In the genomic region with DNA sequence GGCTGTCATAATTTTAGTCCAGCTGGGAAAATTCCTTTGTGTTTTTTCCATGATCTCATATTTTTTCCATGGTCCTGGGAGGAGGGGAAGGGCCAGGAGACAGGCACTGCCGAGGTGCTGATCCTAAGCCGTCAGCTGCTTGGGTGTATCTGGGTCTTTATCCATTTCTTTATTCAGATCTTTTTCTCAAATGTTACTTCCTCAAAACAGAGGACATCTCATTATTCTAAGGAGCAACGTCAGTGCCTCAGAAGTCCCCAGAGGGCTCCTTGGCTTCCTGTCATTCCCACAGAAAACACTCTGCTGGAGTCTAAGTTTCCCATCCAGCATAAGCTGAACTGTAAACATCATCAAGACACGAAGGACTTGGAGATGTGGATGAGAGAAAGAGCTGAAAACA, we compare ENCODE assay signal across 25 cellular contexts. TPM values are rescaled to one million over a fixed set of nuclear protein-coding genes. Genes with fewer than 3 reads are reported as not detected.
DNase-seq lines count a peak whose midpoint lies in the region; ATAC-seq and TF ChIP-seq lines count a peak whose summit lies in the region.
"Had no signal": no experiment of that assay in that cellular context is flagged by ENCODE, and none has a peak within 500 bp of the region (broad histone marks: within the 10 kb centered on the region; RNA-seq: fewer than 3 reads in every experiment).

No MANE protein-coding gene starts in this region.

- intact Hi-C loops in heart right ventricle (cut with DNase I), result no loop called here
- intact Hi-C loops in psoas muscle (cut with DNase I), result no loop called here
- intact Hi-C loops in aorta (cut with DNase I), result no loop called here

- H3K27ac ChIP-seq in DOHH2 (ENCODE audit: low read depth, low read length) (peak overlapping the region; percentile 27), SJSA1 (peak overlapping the region; percentile 65), heart right ventricle (peak overlapping the region; percentile 35 to 84 (median 72)), psoas muscle (peak overlapping the region; percentile 46), aorta (ENCODE audit: low read depth in 1 of 2, low read length in 2 of 2) (no peak overlapping the region)
- H3K27ac ChIP-seq: tibial artery had no signal

- H3K79me2 ChIP-seq in DOHH2 (ENCODE audit: control insufficient read depth, low read length), result no peaks in the 10 kb centered on the region

- H3K4me1 ChIP-seq in DOHH2 (ENCODE audit: control insufficient read depth, low read length), result peaks cover 62% of the 10 kb centered on the region
- H3K4me1 ChIP-seq in SJSA1 (replicated peaks), result peaks cover 40% of the 10 kb centered on the region
- peaks cover 0 to 45% (median 14%) of the 10 kb centered on the region in 9 donors for H3K4me1 ChIP-seq in heart right ventricle
- no peaks in the 10 kb centered on the region for H3K4me1 ChIP-seq in psoas muscle
- H3K4me1 ChIP-seq in aorta (ENCODE audit: control insufficient read depth in 1 of 2, insufficient read depth in 2 of 2, low read length in 2 of 2), result no peaks in the 10 kb centered on the region

- peak overlapping the region; percentile 79 for H3K4me2 ChIP-seq in DOHH2 (ENCODE audit: low read length)

- DNase-seq in SJSA1 (ENCODE audit: low read depth in 1 of 2, low spot score in 2 of 2), result peak in 1 of 2 experiments; percentile 36
- DNase-seq in heart right ventricle, result peak; percentile 21 to 72
- DNase-seq in psoas muscle, result no peak
- no peak for DNase-seq in aorta
- no peak for DNase-seq in activated naive CD4-positive, alpha-beta T cell (lab: John Stamatoyannopoulos, UW)
- DNase-seq in NCI-H345 (lab: John Stamatoyannopoulos, UW), result no peak
- DNase-seq: activated CD4-positive, alpha-beta T cell treated with anti-CD3 and anti-CD28 coated beads, Interleukin-2, amount 10 ng/mL, durations not matched to agents 7 days and 5 days; activated CD8-positive, alpha-beta memory T cell treated with anti-CD3 and anti-CD28 coated beads, Interleukin-2, amount 50 U/mL, for 4 hours; activated naive CD8-positive, alpha-beta T cell treated with anti-CD3 and anti-CD28 coated beads, Interleukin-2, amount 10 ng/mL, durations not matched to agents 7 days and 5 days; Calu3; endodermal cell; naive thymus-derived CD8-positive, alpha-beta T cell; NCI-H1694; NCI-H748 treated with DMSO at 0.1 percent for 48 hours; stimulated activated CD4-positive, alpha-beta T cell treated with anti-CD3 and anti-CD28 coated beads, Interleukin-2, amount 100 ng/mL, for 48 hours; stimulated activated naive CD8-positive, alpha-beta T cell treated with anti-CD3 and anti-CD28 coated beads, Interleukin-15, Interleukin-2, amounts not matched to agents 100 U/mL and 50 U/mL, for 24 hours; T-helper 1 cell; tibial artery had no signal

- ATAC-seq in heart right ventricle, result peak; percentile 57 to 89 (median 81)
- peak in 1 of 4 donors; percentile 17 for ATAC-seq in psoas muscle
- ATAC-seq in HG02852 (IDR thresholded peaks at IDR 0.05; ENCODE audit: unreplicated experiment), result no peak
- no peak for ATAC-seq in aorta (ENCODE audit: low FRiP score)
- ATAC-seq: naive thymus-derived CD8-positive, alpha-beta T cell had no signal

- H3K9me3 ChIP-seq in DOHH2 (ENCODE audit: control insufficient read depth, insufficient read depth, low read length), result no peaks in the 10 kb centered on the region
- H3K9me3 ChIP-seq in SJSA1 (replicated peaks), result no peaks in the 10 kb centered on the region
- H3K9me3 ChIP-seq in heart right ventricle, result no peaks in the 10 kb centered on the region
- no peaks in the 10 kb centered on the region for H3K9me3 ChIP-seq in psoas muscle
- no peaks in the 10 kb centered on the region for H3K9me3 ChIP-seq in aorta (ENCODE audit: control insufficient read depth, low read length)
- H3K9me3 ChIP-seq: tibial artery had no signal

- H3K9me2 ChIP-seq in DOHH2 (replicated peaks; ENCODE audit: control insufficient read depth, low read length), result no peaks in the 10 kb centered on the region

- H3F3A ChIP-seq in DOHH2 (ENCODE audit: control insufficient read depth, insufficient read depth), result peaks cover 5% of the 10 kb centered on the region; the same call in 1 of the 2 replicates

- H4K20me1 ChIP-seq in DOHH2 (ENCODE audit: control insufficient read depth, insufficient read depth, low read depth, low read length), result no peaks in the 10 kb centered on the region

- peak overlapping the region; percentile 61 for H3K4me3 ChIP-seq in DOHH2 (ENCODE audit: low read length)
- H3K4me3 ChIP-seq in SJSA1, result no peak overlapping the region
- no peak overlapping the region for H3K4me3 ChIP-seq in heart right ventricle
- H3K4me3 ChIP-seq in psoas muscle, result no peak overlapping the region
- no peak overlapping the region for H3K4me3 ChIP-seq in aorta (ENCODE audit: low read length in 2 of 2)
- H3K4me3 ChIP-seq: coronary artery, tibial artery had no signal

- H3K27me3 ChIP-seq in DOHH2 (ENCODE audit: control insufficient read depth, low read length) (no peaks in the 10 kb centered on the region), SJSA1 (replicated peaks) (no peaks in the 10 kb centered on the region), heart right ventricle (no peaks in the 10 kb centered on the region), psoas muscle (ENCODE audit: insufficient read depth in 3 of 3, low read length in 2 of 3) (peaks cover 0 to 3% (median 0%) of the 10 kb centered on the region in 3 donors), aorta (ENCODE audit: control insufficient read depth in 1 of 2, insufficient read depth in 2 of 2, low read length in 1 of 2) (no peaks in the 10 kb centered on the region)
- H3K27me3 ChIP-seq: tibial artery had no signal

- WGBS in heart right ventricle, 2 donors, result 17 to 26% methylated on average over 4 of the region's 4 CpGs
- WGBS in psoas muscle, 3 donors, result 14 to 18% (median 14%) methylated on average over 4 of the region's 4 CpGs
- 2 to 5% methylated on average over 4 of the region's 4 CpGs for WGBS in aorta, 2 donors

- no peak for TF ChIP-seq CTCF in DOHH2 (IDR thresholded peaks at IDR 0.05; ENCODE audit: low read depth, low read length, poor library complexity, severe bottlenecking)
- no peak for TF ChIP-seq CTCF in heart right ventricle (IDR thresholded peaks at IDR 0.05)
- no peak for TF ChIP-seq CTCF in psoas muscle (IDR thresholded peaks at IDR 0.05)

- H3K36me3 ChIP-seq in DOHH2 (ENCODE audit: control insufficient read depth, low read length) (no peaks in the 10 kb centered on the region), SJSA1 (no peaks in the 10 kb centered on the region), heart right ventricle (no peaks in the 10 kb centered on the region), psoas muscle (ENCODE audit: insufficient read depth in 1 of 2, low read depth in 1 of 2) (no peaks in the 10 kb centered on the region), aorta (ENCODE audit: control insufficient read depth in 1 of 2, insufficient read depth in 2 of 2, low read length in 1 of 2) (no peaks in the 10 kb centered on the region)
- H3K36me3 ChIP-seq: tibial artery had no signal

RNA-seq across cellular contexts. Expression of a gene that starts 2.8 kb away (rescaled TPM):
- total RNA-seq in SJSA1 (2014; rRNA removed; shearing (Covaris generic)), result not detected in 2 replicates
- not detected for total RNA-seq in heart right ventricle
- polyA plus RNA-seq in heart right ventricle, result not detected
- total RNA-seq in psoas muscle, result not detected
- not detected for polyA plus RNA-seq in psoas muscle
- total RNA-seq in aorta, result not detected
- not detected for polyA plus RNA-seq in aorta
- total RNA-seq: activated CD4-positive, alpha-beta T cell treated with anti-CD3 and anti-CD28 coated beads, Interleukin-2, amount 10 ng/mL, durations not matched to agents 7 days and 5 days; activated naive CD8-positive, alpha-beta T cell treated with anti-CD3 and anti-CD28 coated beads, Interleukin-2, amount 10 ng/mL, durations not matched to agents 7 days and 5 days; activated T-helper 2 cell treated with anti-CD3 and anti-CD28 coated beads, Interferon-gamma antibody, Interleukin-2, Interleukin-4, amounts not matched to agents 10 μg/mL and 5 μg/mL and 100 μg/mL, durations not matched to agents 14 hours and 24 hours and 36 hours; Calu3; endodermal cell; fibroblast of villous mesenchyme; kidney epithelial cell; MCF 10A; naive thymus-derived CD8-positive, alpha-beta T cell had no signal
- polyA plus RNA-seq: naive thymus-derived CD8-positive, alpha-beta T cell had no signal

RNA-seq across cellular contexts. Expression of a gene that starts 22.4 kb away (rescaled TPM):
- not detected in 2 replicates for total RNA-seq in SJSA1 (2014; rRNA removed; shearing (Covaris generic))
- total RNA-seq in heart right ventricle, result under 1 TPM in 1 of 10 donors, not detected in 9; 0.25 TPM
- not detected for polyA plus RNA-seq in heart right ventricle
- total RNA-seq in psoas muscle, result not detected
- not detected for polyA plus RNA-seq in psoas muscle
- total RNA-seq in aorta, result under 1 TPM in 1 of 2 donors, not detected in 1; 0.48 TPM
- polyA plus RNA-seq in aorta, result not detected
- total RNA-seq: activated CD4-positive, alpha-beta T cell treated with anti-CD3 and anti-CD28 coated beads, Interleukin-2, amount 10 ng/mL, durations not matched to agents 7 days and 5 days; Calu3; endodermal cell; fibroblast of villous mesenchyme; kidney epithelial cell; MCF 10A had no signal
- polyA plus RNA-seq: naive thymus-derived CD8-positive, alpha-beta T cell had no signal

Comparison
In these comparisons a context has a peak if more than half of its experiments do, and no peak if none do; other contexts are left out.
1. H3K27ac ChIP-seq: peak in DOHH2 (single experiment), SJSA1 (single experiment), heart right ventricle (10 of 10) and psoas muscle (single experiment); none in aorta (0 of 2).
2. DNase-seq: peak in heart right ventricle (2 of 2); none in psoas muscle (0 of 2), aorta (0 of 2), activated naive CD4-positive, alpha-beta T cell (0 of 4) and NCI-H345 (single experiment).
3. ATAC-seq: peak in heart right ventricle (8 of 8); none in HG02852 (single experiment) and aorta (single experiment).